Comparison of ENCODE assay signal across 8 cellular contexts in the genomic region with DNA sequence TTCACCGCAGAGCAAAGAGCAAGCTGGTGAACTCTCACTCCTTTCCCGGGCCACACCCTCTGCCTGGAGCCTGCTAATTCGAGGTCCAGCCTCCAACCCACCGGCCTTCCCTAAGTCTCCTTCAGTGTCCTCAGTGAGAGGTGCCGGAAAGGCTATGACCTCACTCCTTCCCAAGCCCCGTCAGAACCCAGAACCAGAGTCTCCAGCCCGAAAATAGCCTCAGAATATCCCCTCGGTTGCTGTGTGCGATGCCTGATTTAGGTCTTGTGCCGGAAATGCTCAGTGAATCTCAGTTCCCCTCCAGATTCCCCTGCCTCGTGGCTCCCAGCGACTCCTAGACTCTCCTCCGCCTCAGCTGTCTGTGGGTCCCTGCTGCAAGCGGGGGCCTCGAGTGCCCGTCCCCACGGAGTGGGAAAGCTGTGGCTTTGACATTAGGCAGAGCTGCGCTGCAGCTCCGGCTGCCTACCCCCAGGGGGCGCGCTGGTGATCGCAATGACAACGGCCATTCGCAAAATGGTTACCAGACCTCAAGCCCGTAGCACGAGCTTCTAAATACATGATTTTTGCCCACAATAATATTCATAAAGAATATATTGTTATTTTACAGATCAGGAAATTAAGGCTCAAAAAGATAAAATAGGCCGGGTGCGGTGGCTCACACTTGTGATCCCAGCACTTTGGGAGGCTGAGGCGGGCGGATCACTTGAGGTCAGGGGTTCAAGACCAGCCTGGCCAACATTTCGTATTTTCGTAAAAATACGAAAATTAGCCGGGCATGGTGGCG. TPM values are rescaled to one million over a fixed set of nuclear protein-coding genes. Genes with fewer than 3 reads are reported as not detected.
DNase-seq lines count a peak whose midpoint lies in the region; ATAC-seq and TF ChIP-seq lines count a peak whose summit lies in the region.

No MANE protein-coding gene starts in this region.

- peak overlapping the region in 1 of 2 donors; percentile 49 for H3K27ac ChIP-seq in breast epithelium

- H3K36me3 Mint-ChIP-seq in immature natural killer cell = no peaks in the 10 kb centered on the region

- no peaks in the 10 kb centered on the region for H3K36me3 ChIP-seq in breast epithelium

- H3K4me3 Mint-ChIP-seq in immature natural killer cell = peak overlapping the region; percentile 35 to 67 (median 43)

- intact Hi-C loops in breast epithelium (cut with DNase I; ENCODE audit: low total_unique reads) = no loop called here

- peak; percentile 83 for DNase-seq in GM10248 (ENCODE audit: extremely low spot score)
- DNase-seq in LoVo (ENCODE audit: low spot score) = peak; percentile 79
- peak; percentile 46 to 75 for DNase-seq in breast epithelium (ENCODE audit: low spot score in 2 of 2)
- peak; percentile 52 to 63 (median 60) for DNase-seq in immature natural killer cell
- peak; percentile 44 to 65 for DNase-seq in stimulated activated CD4-positive, alpha-beta T cell treated with anti-CD3 and anti-CD28 coated beads, Interleukin-12 subunit alpha, Interleukin-12 subunit beta, amount 100 ng/mL, for 24 hours (ENCODE audit: low read depth in 2 of 2)

- CTCF ChIA-PET in GM10248 (lab: Yijun Ruan, JAX) = interaction anchor here (0.6 to 17.7 kb wide), 33 partner anchors 8 to 437 kb away, joined by 3 to 323 read pairs (median 4); no protein-coding TSS in a partner anchor

- no peaks in the 10 kb centered on the region for H3K9me3 Mint-ChIP-seq in immature natural killer cell

- peaks cover 9 to 19% of the 10 kb centered on the region in 2 donors for H3K4me1 Mint-ChIP-seq in immature natural killer cell

- no peaks in the 10 kb centered on the region for H3K27me3 ChIP-seq in breast epithelium

- peak overlapping the region in 1 of 6 donors; percentile 22 for H3K27ac Mint-ChIP-seq in immature natural killer cell

- peaks cover 3 to 13% (median 7%) of the 10 kb centered on the region in 3 donors for H3K27me3 Mint-ChIP-seq in immature natural killer cell (ENCODE audit: low read depth in 3 of 3)

- TF ChIP-seq POLR2A in breast epithelium (IDR thresholded peaks at IDR 0.05) = no peak

- H3K4me1 ChIP-seq in breast epithelium = no peaks in the 10 kb centered on the region

- H3K4me3 ChIP-seq in WI38 (ENCODE audit: low read depth, low read length) (no peak overlapping the region), breast epithelium (peak overlapping the region; percentile 0 to 55 (median 18))

- POLR2A ChIA-PET in GM10248 (lab: Yijun Ruan, JAX) = interaction anchor here (1.4 kb wide), 1 partner anchor 18 kb away, joined by 4 read pairs; no protein-coding TSS in a partner anchor

- peak; percentile 96 for TF ChIP-seq CTCF in GM10248 (IDR thresholded peaks at IDR 0.05; ENCODE audit: control extremely low read depth, extremely low read depth, low read depth, missing control alignments)
- TF ChIP-seq CTCF in WI38 (IDR thresholded peaks at IDR 0.05; ENCODE audit: low read depth, low read length) = peak; percentile 98
- TF ChIP-seq CTCF in breast epithelium (IDR thresholded peaks at IDR 0.05) = peak; percentile 76 to 91 (median 81)

- no peak for ATAC-seq in GM21717 (IDR thresholded peaks at IDR 0.05; ENCODE audit: unreplicated experiment)
- ATAC-seq in HG02870 (IDR thresholded peaks at IDR 0.05; ENCODE audit: unreplicated experiment) = no peak

- H3K9me3 ChIP-seq in breast epithelium = no peaks in the 10 kb centered on the region

RNA-seq across cellular contexts. Expression of a gene that starts 4.2 kb away (rescaled TPM):
- total RNA-seq in breast epithelium = under 1 TPM in 1 of 3 donors, not detected in 2; under 0.01 TPM
- not detected for polyA plus RNA-seq in immature natural killer cell

RNA-seq across cellular contexts. Expression of a gene that starts 46.6 kb away (rescaled TPM):
- under 1 TPM; 0.44 to 0.98 (median 0.80) TPM for total RNA-seq in breast epithelium
- 1 to 10 TPM in 1 of 3 donors, not detected in 2; 2.0 TPM for polyA plus RNA-seq in immature natural killer cell
